10 cellular contexts compared by ENCODE assay signal in genomic region chr2:218368150-218368528, GRCh38. TPM values are rescaled to one million over a fixed set of nuclear protein-coding genes. Genes with fewer than 3 reads are reported as not detected.
DNase-seq lines count a peak whose midpoint lies in the region; ATAC-seq and TF ChIP-seq lines count a peak whose summit lies in the region.
"Had no signal": no experiment of that assay in that cellular context is flagged by ENCODE, and none has a peak within 500 bp of the region (broad histone marks: within the 10 kb centered on the region; RNA-seq: fewer than 3 reads in every experiment).

No MANE protein-coding gene starts in this region.

- H3K27me3 Mint-ChIP-seq in activated CD4-positive, alpha-beta T cell treated with anti-CD3 and anti-CD28 coated beads for 36 hours: no peaks in the 10 kb centered on the region

- H3K27me3 ChIP-seq in ascending aorta: no peaks in the 10 kb centered on the region
- H3K27me3 ChIP-seq in liver (ENCODE audit: control insufficient read depth in 4 of 4, insufficient read depth in 4 of 4, low read length in 3 of 4): no peaks in the 10 kb centered on the region
- no peaks in the 10 kb centered on the region for H3K27me3 ChIP-seq in testis

- H3K36me3 ChIP-seq in ascending aorta: no peaks in the 10 kb centered on the region
- no peaks in the 10 kb centered on the region for H3K36me3 ChIP-seq in liver (ENCODE audit: control insufficient read depth in 4 of 4, insufficient read depth in 3 of 4, low read depth in 1 of 4, low read length in 3 of 4)
- no peaks in the 10 kb centered on the region for H3K36me3 ChIP-seq in testis (ENCODE audit: low read depth, missing control alignments)

- H3K4me1 Mint-ChIP-seq in activated CD4-positive, alpha-beta T cell treated with anti-CD3 and anti-CD28 coated beads for 36 hours: peaks cover 20% of the 10 kb centered on the region

- no peaks in the 10 kb centered on the region for H3K9me3 Mint-ChIP-seq in activated CD4-positive, alpha-beta T cell treated with anti-CD3 and anti-CD28 coated beads for 36 hours (ENCODE audit: low read depth)

- H3K9ac ChIP-seq in liver (ENCODE audit: low read depth in 1 of 2, low read length in 2 of 2): peak overlapping the region; percentile 60 to 92

- H3K27ac ChIP-seq in ascending aorta: peak overlapping the region; percentile 79 to 95
- H3K27ac ChIP-seq in liver (ENCODE audit: low read depth in 1 of 2, low read length in 2 of 2): peak overlapping the region; percentile 96 to 97
- peak overlapping the region; percentile 93 to 94 for H3K27ac ChIP-seq in testis

- no peak for TF ChIP-seq RAD21 in liver (IDR thresholded peaks at IDR 0.05)

- H3K4me3 Mint-ChIP-seq in activated CD4-positive, alpha-beta T cell treated with anti-CD3 and anti-CD28 coated beads for 36 hours: peak overlapping the region; percentile 72

- DNase-seq in activated CD4-positive, alpha-beta T cell treated with anti-CD3 and anti-CD28 coated beads for 36 hours: no peak
- no peak for DNase-seq in activated CD4-positive, alpha-beta T cell treated with anti-CD3 and anti-CD28 coated beads, Interleukin-2, amount 50 U/mL, for 1 hour
- no peak for DNase-seq in ascending aorta (ENCODE audit: low spot score in 2 of 2)
- DNase-seq in testis: no peak
- DNase-seq in germinal center (ENCODE audit: low spot score): no peak
- no peak for DNase-seq in NCI-H2171 (lab: John Stamatoyannopoulos, UW)
- DNase-seq in SW480 (ENCODE audit: low spot score): no peak
- DNase-seq: kidney glomerular epithelial cell had no signal

- H3K4me1 ChIP-seq in ascending aorta (peaks cover 0 to 16% of the 10 kb centered on the region in 2 donors), liver (ENCODE audit: control insufficient read depth in 4 of 4, insufficient read depth in 4 of 4, low read length in 3 of 4) (peaks cover 0 to 5% (median under 1%) of the 10 kb centered on the region in 4 donors), testis (no peaks in the 10 kb centered on the region)

- TF ChIP-seq CTCF in ascending aorta (IDR thresholded peaks at IDR 0.05): no peak
- peak; percentile 2 for TF ChIP-seq CTCF in liver (IDR thresholded peaks at IDR 0.05; ENCODE audit: low read depth, low read length, missing input control)
- no peak for TF ChIP-seq CTCF in testis (IDR thresholded peaks at IDR 0.05)

- peak overlapping the region; percentile 63 for H3K27ac Mint-ChIP-seq in activated CD4-positive, alpha-beta T cell treated with anti-CD3 and anti-CD28 coated beads for 36 hours

- intact Hi-C loops in activated CD4-positive, alpha-beta T cell treated with anti-CD3 and anti-CD28 coated beads for 36 hours (cut with DNase I, micrococcal nuclease): no loop called here
- intact Hi-C loops in ascending aorta (cut with DNase I): loop anchor here (5.0 kb wide), 1 partner anchor 151 kb away; the partner anchor contains the start of gene ARPC2
- intact Hi-C loops in testis (cut with DNase I; ENCODE audit: low total_unique reads): no loop called here

- 58% methylated on average over 21 of the region's 21 CpGs for WGBS in liver
- 50 to 54% methylated on average over 18 to 21 of the region's 21 CpGs for WGBS in testis, 2 donors

- TF ChIP-seq POLR2A in testis (IDR thresholded peaks at IDR 0.05): no peak

- H3K4me3 ChIP-seq in ascending aorta (peak overlapping the region; percentile 53 to 64), liver (ENCODE audit: low read depth in 1 of 3, low read length in 3 of 3) (peak overlapping the region; percentile 30 to 83 (median 65)), testis (peak overlapping the region; percentile 53 to 65)

- no peaks in the 10 kb centered on the region for H3K36me3 Mint-ChIP-seq in activated CD4-positive, alpha-beta T cell treated with anti-CD3 and anti-CD28 coated beads for 36 hours (ENCODE audit: low read depth)

- ATAC-seq in activated CD4-positive, alpha-beta T cell treated with anti-CD3 and anti-CD28 coated beads for 36 hours: no peak

- H3K9me3 ChIP-seq in ascending aorta (no peaks in the 10 kb centered on the region), liver (ENCODE audit: control insufficient read depth in 4 of 4, low read length in 3 of 4) (no peaks in the 10 kb centered on the region), testis (no peaks in the 10 kb centered on the region)

- POLR2A ChIA-PET in activated CD4-positive, alpha-beta T cell treated with anti-CD3 and anti-CD28 coated beads for 36 hours (lab: Charles Lee): no interaction called here

- CTCF ChIA-PET in activated CD4-positive, alpha-beta T cell treated with anti-CD3 and anti-CD28 coated beads for 36 hours (lab: Charles Lee): interaction anchor here (0.8 to 1.2 kb wide), 2 partner anchors 66 to 98 kb away, joined by 3 read pairs; partner anchors contain the start of genes AAMP and PNKD

TF ChIP-seq in liver, 16 proteins besides CTCF, POLR2A, EP300 and RAD21 (continues in another document):
- TF ChIP-seq GABPA (IDR thresholded peaks at IDR 0.05 in 1 of 2, conservative IDR thresholded peaks at IDR 0.05 in 1 of 2) (no peak), JUND (IDR thresholded peaks at IDR 0.05) (no peak), ATF3 (IDR thresholded peaks at IDR 0.05) (no peak), RXRA (IDR thresholded peaks at IDR 0.05) (no peak), FOXA1 (IDR thresholded peaks at IDR 0.05) (no peak), TAF1 (conservative IDR thresholded peaks at IDR 0.05) (no peak), HNF4A (conservative IDR thresholded peaks at IDR 0.05) (no peak), NR2F2 (IDR thresholded peaks at IDR 0.05) (no peak), REST (IDR thresholded peaks at IDR 0.05) (no peak), ZBTB33 (IDR thresholded peaks at IDR 0.05) (no peak), SP1 (IDR thresholded peaks at IDR 0.05) (no peak), HNF4G (IDR thresholded peaks at IDR 0.05) (no peak)

RNA-seq across cellular contexts. Expression of gene CATIP, which starts 11.5 kb away (rescaled TPM):
- not detected for total RNA-seq in activated CD4-positive, alpha-beta T cell treated with anti-CD3 and anti-CD28 coated beads for 36 hours
- total RNA-seq in ascending aorta (not detected), liver (not detected), testis (1 to 10 TPM; 2.0 to 5.7 TPM)
- polyA plus RNA-seq in liver (under 1 TPM; 0.05 to 0.35 TPM), testis (ENCODE audit: insufficient read depth, low read depth, low replicate concordance) (19.6 TPM)
- total RNA-seq: T-helper 2 cell treated with Interferon-gamma antibody and Interleukin-4, amounts not matched to agents 100 ng/mL and 5 ng/mL, for 36 hours had no signal

RNA-seq across cellular contexts. Expression of gene SLC11A1, which starts 13.9 kb away (rescaled TPM):
- total RNA-seq in activated CD4-positive, alpha-beta T cell treated with anti-CD3 and anti-CD28 coated beads for 36 hours: under 1 TPM; 0.05 to 0.09 TPM
- total RNA-seq in ascending aorta: 16.4 TPM
- total RNA-seq in liver: 10 to 100 TPM in 1 of 2 donors, 1 to 10 TPM in 1; 1.4 to 23.0 TPM
- polyA plus RNA-seq in liver: 1 to 10 TPM; 2.7 to 3.8 TPM
- total RNA-seq in testis: 10 to 100 TPM; 12.7 to 32.3 TPM
- polyA plus RNA-seq in testis (ENCODE audit: insufficient read depth, low read depth, low replicate concordance): 2.8 TPM

RNA-seq across cellular contexts. Expression of gene CTDSP1, which starts 31.5 kb away (rescaled TPM):
- total RNA-seq in activated CD4-positive, alpha-beta T cell treated with anti-CD3 and anti-CD28 coated beads for 36 hours: 10 to 100 TPM; 57.7 to 65.4 TPM
- total RNA-seq in ascending aorta (144 TPM), liver (10 to 100 TPM; 46.6 to 66.5 TPM), testis (10 to 100 TPM; 60.7 to 87.3 TPM)
- polyA plus RNA-seq in liver (10 to 100 TPM; 38.3 to 76.5 TPM), testis (ENCODE audit: insufficient read depth, low read depth, low replicate concordance) (65.2 TPM)

RNA-seq across cellular contexts. Expression of gene VIL1, which starts 50.8 kb away (rescaled TPM):
- not detected for total RNA-seq in activated CD4-positive, alpha-beta T cell treated with anti-CD3 and anti-CD28 coated beads for 36 hours
- not detected for total RNA-seq in ascending aorta
- total RNA-seq in liver: 10 to 100 TPM; 42.3 to 72.0 TPM
- polyA plus RNA-seq in liver: 10 to 100 TPM; 16.4 to 21.0 TPM
- total RNA-seq in testis: under 1 TPM; 0.50 to 0.71 TPM
- 1.6 TPM for polyA plus RNA-seq in testis (ENCODE audit: insufficient read depth, low read depth, low replicate concordance)
- total RNA-seq: T-helper 2 cell treated with Interferon-gamma antibody and Interleukin-4, amounts not matched to agents 100 ng/mL and 5 ng/mL, for 36 hours had no signal
